ENCODE assay signal across 27 cellular contexts in genomic region chr18:32488078-32488477, GRCh38.
"Had no signal": no experiment of that assay in that cellular context is flagged by ENCODE, and none has a peak within 500 bp of the region (broad histone marks: within the 10 kb centered on the region; RNA-seq: fewer than 3 reads in every experiment).

No MANE protein-coding gene starts in this region.

- H3K36me3 ChIP-seq: left ventricle myocardium inferior, pancreas, prostate gland, stomach, thyroid gland, transverse colon, upper lobe of left lung had no signal

- H3K9me3 ChIP-seq: left ventricle myocardium inferior, pancreas, prostate gland, stomach, testis, thyroid gland, transverse colon, upper lobe of left lung had no signal

- H3K4me3 ChIP-seq: left ventricle myocardium inferior, lung, pancreas, prostate gland, skin epidermis, stomach, testis, thyroid gland, transverse colon, upper lobe of left lung had no signal

- H3K4me1 ChIP-seq: left ventricle myocardium inferior, pancreas, prostate gland, stomach, testis, thyroid gland, transverse colon, upper lobe of left lung had no signal

- DNase-seq: hypothalamus; immature natural killer cell; kidney; left colon; left ventricle myocardium inferior; mesendoderm; naive B cell; natural killer cell; nucleus accumbens; pancreas; posterior cingulate gyrus; retina; right cardiac atrium; stimulated activated CD4-positive, alpha-beta T cell treated with anti-CD3 and anti-CD28 coated beads, Interleukin-12 subunit alpha, Interleukin-12 subunit beta, amount 100 ng/mL, for 4 hours; stimulated activated CD4-positive, alpha-beta T cell treated with anti-CD3 and anti-CD28 coated beads, Interleukin-15, amount 100 ng/mL, for 24 hours; stimulated activated CD4-positive, alpha-beta T cell treated with anti-CD3 and anti-CD28 coated beads, Interleukin-2, amount 100 ng/mL, for 24 hours; stimulated activated CD4-positive, alpha-beta T cell treated with anti-CD3 and anti-CD28 coated beads, Interleukin-4, amount 100 ng/mL, for 1 hour; stimulated activated naive B cell treated with anti-CD40 and anti-IgM and Interleukin-4, amounts not matched to agents 10 μg/mL and 1 μg/mL and 100 μg/mL, for 72 hours; stimulated activated naive CD8-positive, alpha-beta T cell treated with anti-CD3 and anti-CD28 coated beads, Interleukin-15, Interleukin-2, amounts not matched to agents 100 U/mL and 50 U/mL, for 24 hours; stomach; testis; thyroid gland; transverse colon; upper lobe of left lung had no signal

- H3K27me3 ChIP-seq: pancreas, stomach, testis, thyroid gland, transverse colon, upper lobe of left lung had no signal

- H3K27ac ChIP-seq: left ventricle myocardium inferior, pancreas, prostate gland, skin epidermis, testis, thyroid gland, transverse colon, upper lobe of left lung had no signal
